ENCODE assay signal across 9 cellular contexts in genomic region chr10:688287-688620, GRCh38. TPM values are rescaled to one million over a fixed set of nuclear protein-coding genes. Genes with fewer than 3 reads are reported as not detected.
DNase-seq lines count a peak whose midpoint lies in the region; ATAC-seq and TF ChIP-seq lines count a peak whose summit lies in the region.
"Had no signal": no experiment of that assay in that cellular context is flagged by ENCODE, and none has a peak within 500 bp of the region (broad histone marks: within the 10 kb centered on the region; RNA-seq: fewer than 3 reads in every experiment).

No MANE protein-coding gene starts in this region.

- H3K4me1 ChIP-seq in endodermal cell (ENCODE audit: control insufficient read depth, insufficient read depth, low read length) = peaks cover 9% of the 10 kb centered on the region
- peaks cover 34% of the 10 kb centered on the region for H3K4me1 ChIP-seq in muscle layer of colon (ENCODE audit: insufficient read depth, low read length)
- H3K4me1 ChIP-seq in uterus = peaks cover 0 to 9% of the 10 kb centered on the region in 2 donors

- CTCF ChIA-PET in MCF 10A (lab: Yijun Ruan, JAX) = no interaction called here

- no peaks in the 10 kb centered on the region for H3K27me3 ChIP-seq in endodermal cell (ENCODE audit: control insufficient read depth, insufficient read depth, low read length, poor library complexity, severe bottlenecking)
- H3K27me3 ChIP-seq in muscle layer of colon (ENCODE audit: control insufficient read depth in 1 of 2, insufficient read depth in 2 of 2, low read length in 2 of 2) = no peaks in the 10 kb centered on the region
- no peaks in the 10 kb centered on the region for H3K27me3 ChIP-seq in uterus

- H3K27ac Mint-ChIP-seq in MCF 10A (ENCODE audit: low read depth, unreplicated experiment) (no peak overlapping the region), endodermal cell (no peak overlapping the region)
- H3K27ac Mint-ChIP-seq: CD4-positive, CD25-positive, alpha-beta regulatory T cell had no signal

- in situ Hi-C loops in T47D (cut with HindIII; ENCODE audit: low pct_unique_long_range_greater_than_20kb, low sequenced_read_pairs) = no loop called here

- no peaks in the 10 kb centered on the region for H3K36me3 ChIP-seq in endodermal cell (ENCODE audit: control insufficient read depth, insufficient read depth, low read length)
- H3K36me3 ChIP-seq in muscle layer of colon (ENCODE audit: insufficient read depth, low read length) = no peaks in the 10 kb centered on the region
- H3K36me3 ChIP-seq in uterus = no peaks in the 10 kb centered on the region

- H3K27ac ChIP-seq in endodermal cell (ENCODE audit: low read depth, low read length) (no peak overlapping the region), muscle layer of colon (ENCODE audit: low read depth, low read length) (peak overlapping the region; percentile 90), uterus (peak overlapping the region; percentile 89 to 91)

- H3K27me3 Mint-ChIP-seq in MCF 10A (ENCODE audit: insufficient read depth, unreplicated experiment) = peaks cover 20% of the 10 kb centered on the region
- H3K27me3 Mint-ChIP-seq in endodermal cell (ENCODE audit: insufficient read depth) = peaks cover 15% of the 10 kb centered on the region

- no peaks in the 10 kb centered on the region for H3K9me3 ChIP-seq in endodermal cell (ENCODE audit: control insufficient read depth, low read length)
- no peaks in the 10 kb centered on the region for H3K9me3 ChIP-seq in muscle layer of colon (ENCODE audit: low read length)
- H3K9me3 ChIP-seq in uterus = no peaks in the 10 kb centered on the region

- DNase-seq in T47D (ENCODE audit: low read depth in 1 of 2, low spot score in 1 of 2) (peak; percentile 40 to 74), MCF 10A (ENCODE audit: unreplicated experiment) (no peak), endodermal cell (no peak), uterus (no peak), GOT3 (lab: John Stamatoyannopoulos, UW) (no peak), NCI-H510A (lab: John Stamatoyannopoulos, UW) (no peak)
- DNase-seq: CD4-positive, CD25-positive, alpha-beta regulatory T cell had no signal

- H3K4me1 Mint-ChIP-seq in MCF 10A (ENCODE audit: insufficient read depth, unreplicated experiment) = no peaks in the 10 kb centered on the region
- peaks cover 22% of the 10 kb centered on the region for H3K4me1 Mint-ChIP-seq in endodermal cell

- no peak for ATAC-seq in HG03095 (IDR thresholded peaks at IDR 0.05; ENCODE audit: unreplicated experiment)

- no TSS peak for BruUV-seq in MCF 10A (replicated peaks; lab: Mats Ljungman, UMichigan)

- POLR2A ChIA-PET in MCF 10A (lab: Yijun Ruan, JAX) = no interaction called here

- no peaks in the 10 kb centered on the region for H3K36me3 Mint-ChIP-seq in MCF 10A (ENCODE audit: insufficient read depth, unreplicated experiment)
- H3K36me3 Mint-ChIP-seq in endodermal cell (ENCODE audit: low read depth) = peaks cover 2% of the 10 kb centered on the region
- H3K36me3 Mint-ChIP-seq: CD4-positive, CD25-positive, alpha-beta regulatory T cell had no signal

- intact Hi-C loops in MCF 10A (cut with micrococcal nuclease) = no loop called here
- intact Hi-C loops in uterus (cut with DNase I; ENCODE audit: low total_unique reads) = loop anchor here (10.0 kb wide), 1 partner anchor 173 kb away; no protein-coding TSS in a partner anchor

- no peak for TF ChIP-seq CTCF in MCF 10A (IDR thresholded peaks at IDR 0.05; ENCODE audit: unreplicated experiment)
- no peak for TF ChIP-seq CTCF in endodermal cell (conservative IDR thresholded peaks at IDR 0.05)
- no peak for TF ChIP-seq CTCF in uterus (IDR thresholded peaks at IDR 0.05)

- H3K9ac ChIP-seq in endodermal cell (ENCODE audit: extremely low read depth, low read length, poor library complexity, severe bottlenecking) (no peak overlapping the region), muscle layer of colon (ENCODE audit: low read length) (peak overlapping the region; percentile 80)

- WGBS in endodermal cell (ENCODE audit: insufficient coverage in 1 of 2, insufficient read length in 1 of 2), 2 experiments = 34 to 40% methylated on average over 1 to 10 of the region's 11 CpGs

- peaks cover 9% of the 10 kb centered on the region for H3K9me3 Mint-ChIP-seq in MCF 10A (ENCODE audit: unreplicated experiment)
- H3K9me3 Mint-ChIP-seq in endodermal cell = no peaks in the 10 kb centered on the region

- H3K4me3 Mint-ChIP-seq in MCF 10A (ENCODE audit: unreplicated experiment) (no peak overlapping the region), endodermal cell (peak overlapping the region; percentile 66)

- H3K4me3 ChIP-seq in endodermal cell (ENCODE audit: low read length) (peak overlapping the region; percentile 88), muscle layer of colon (ENCODE audit: low read depth in 1 of 2, low read length in 2 of 2) (peak overlapping the region; percentile 78 to 99), uterus (peak overlapping the region; percentile 82)

- no peak for TF ChIP-seq POLR2A in uterus (IDR thresholded peaks at IDR 0.05)

RNA-seq across cellular contexts. Expression of gene DIP2C, which starts 1.2 kb away (rescaled TPM):
- 0.34 and 0.37 TPM in 2 replicates for total RNA-seq in MCF 10A (2022)
- 10 to 100 TPM; 13.0 to 13.7 TPM for total RNA-seq in endodermal cell
- 13.5 TPM for polyA plus RNA-seq in endodermal cell (2013, experiment 1 of 2)
- polyA plus RNA-seq in endodermal cell (2013, experiment 2 of 2) = 13.2 TPM
- total RNA-seq in uterus = 10 to 100 TPM; 10.5 to 40.5 (median 19.5) TPM

Comparison
In these comparisons a context has a peak if more than half of its experiments do, and no peak if none do; other contexts are left out.
1. DNase-seq: peak in T47D (2 of 2); none in MCF 10A (single experiment), endodermal cell (single experiment), uterus (0 of 2), GOT3 (single experiment) and NCI-H510A (single experiment).
2. Peak in every context shown above with its lines, with median percentiles within 50 percentile points of each other: H3K4me3 ChIP-seq.